ENCODE assay signal across 16 cellular contexts in the genomic region with DNA sequence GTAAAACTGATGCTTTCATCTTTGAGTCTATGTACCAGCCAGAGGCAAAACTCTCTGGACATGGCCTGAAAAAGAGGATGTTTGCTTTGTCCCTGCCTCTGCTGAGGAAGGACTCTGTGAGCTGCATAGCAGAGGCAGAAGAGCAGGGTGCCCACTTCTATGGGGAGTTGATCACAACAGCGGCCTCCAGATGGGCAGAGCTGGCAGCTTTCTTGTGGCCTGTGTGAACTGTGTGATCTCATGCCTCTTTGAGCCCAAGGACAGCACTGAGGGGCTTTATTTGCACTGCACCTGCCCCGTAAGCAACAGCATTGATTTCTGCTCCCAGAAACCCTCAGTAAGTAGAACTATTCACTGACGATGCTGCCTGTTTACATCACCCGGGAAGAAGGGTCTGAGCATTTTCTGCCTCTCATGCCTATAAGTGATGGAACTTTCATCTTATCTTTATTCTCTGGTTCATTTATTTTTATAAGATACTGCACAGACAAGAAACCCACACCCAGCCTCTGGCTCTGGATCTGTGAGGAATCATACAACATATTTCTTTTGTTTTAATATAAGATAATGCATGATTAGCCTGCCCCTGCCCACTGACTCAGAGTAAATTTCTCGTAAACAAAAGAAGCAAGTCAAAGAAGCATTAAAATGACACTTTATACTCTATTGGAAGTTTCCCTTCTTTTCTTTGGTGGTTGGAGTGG.
DNase-seq lines count a peak whose midpoint lies in the region; ATAC-seq and TF ChIP-seq lines count a peak whose summit lies in the region.
"Had no signal": no experiment of that assay in that cellular context is flagged by ENCODE, and none has a peak within 500 bp of the region (broad histone marks: within the 10 kb centered on the region; RNA-seq: fewer than 3 reads in every experiment).

No MANE protein-coding gene starts in this region.

- no peak overlapping the region for H4K5ac ChIP-seq in H9 (ENCODE audit: insufficient read length, low read depth, low read length)

- DNase-seq in H9, result no peak
- peak; percentile 60 for DNase-seq in brain microvascular endothelial cell
- DNase-seq in hypothalamus (lab: John Stamatoyannopoulos, UW), result peak in 34 of 51 donors; percentile 3 to 77 (median 38)
- peak in 7 of 10 donors; percentile 16 to 90 (median 49) for DNase-seq in posterior cingulate gyrus
- no peak for DNase-seq in middle frontal gyrus (ENCODE audit: extremely low spot score, low spot score)
- no peak for DNase-seq in activated naive CD4-positive, alpha-beta T cell treated with anti-CD3 and anti-CD28 coated beads, Interleukin-2, amount 50 U/mL, for 72 hours (ENCODE audit: low spot score in 2 of 2)
- DNase-seq: H7, NCI-H1417, NCI-H187 treated with DMSO at 0.1 percent for 48 hours, NCI-H2171 treated with DMSO at 0.1 percent for 48 hours, NCI-H774 had no signal

- no peak overlapping the region for H3K56ac ChIP-seq in H9 (ENCODE audit: insufficient read length, low read depth, low read length)

- no peaks in the 10 kb centered on the region for H3K79me2 ChIP-seq in H9 (ENCODE audit: insufficient read depth, low read length)

- H3K27me3 Mint-ChIP-seq in H9 (ENCODE audit: low read depth), result no peaks in the 10 kb centered on the region

- H2AK5ac ChIP-seq in H9 (ENCODE audit: insufficient read length, low read length), result no peak overlapping the region

- in situ Hi-C loops in brain microvascular endothelial cell (cut with HindIII; ENCODE audit: low pct_ligation_motif_present, low sequenced_read_pairs), result no loop called here

- no peak overlapping the region for H3K9ac ChIP-seq in H9 (ENCODE audit: extremely low read depth, insufficient read length, low read length)

- no peak overlapping the region for H3K4me2 ChIP-seq in H9 (ENCODE audit: insufficient read depth, insufficient read length, low read length)

- no CpG with 5 or more reads among the region's 5 CpGs for WGBS in H9 (ENCODE audit: extremely low coverage, insufficient read length, low lambda C conversion rate)

- no peak overlapping the region for H3K4me3 ChIP-seq in brain microvascular endothelial cell (ENCODE audit: low read depth, low read length)
- H3K4me3 ChIP-seq: SJSA1 had no signal

- H3K36me3 ChIP-seq in brain microvascular endothelial cell (replicated peaks), result no peaks in the 10 kb centered on the region
- H3K36me3 ChIP-seq: SJSA1 had no signal

- H4K20me1 ChIP-seq in H9 (ENCODE audit: control insufficient read depth, insufficient read depth, insufficient read length), result no peaks in the 10 kb centered on the region

- no peaks in the 10 kb centered on the region for H3K4me1 ChIP-seq in H9 (ENCODE audit: insufficient read depth, low read length)
- H3K4me1 ChIP-seq: SJSA1 had no signal

- no peak overlapping the region for H4K8ac ChIP-seq in H9 (replicated peaks; ENCODE audit: insufficient read length, low read depth, low read length)

- H3K4me3 Mint-ChIP-seq in H9, result no peak overlapping the region
- H3K4me3 Mint-ChIP-seq: CD14-positive monocyte had no signal

- H3K9me3 ChIP-seq in H9 (ENCODE audit: control insufficient read depth, low read depth, low read length), result no peaks in the 10 kb centered on the region
- H3K9me3 ChIP-seq: SJSA1 had no signal

- no peak overlapping the region for H3T11ph ChIP-seq in H9 (ENCODE audit: low read length)

- no peak overlapping the region for H3K18ac ChIP-seq in H9 (ENCODE audit: insufficient read length, low read depth, low read length)

- H2BK20ac ChIP-seq in H9 (ENCODE audit: low read depth, low read length, poor library complexity, severe bottlenecking), result no peak overlapping the region

- H3K79me1 ChIP-seq in H9 (ENCODE audit: insufficient read depth, low read depth, low read length, poor library complexity, severe bottlenecking), result no peaks in the 10 kb centered on the region

- no peak overlapping the region for H3K4ac ChIP-seq in H9 (ENCODE audit: low read depth, low read length)

- peak overlapping the region; percentile 59 for H2AFZ ChIP-seq in H9 (ENCODE audit: low read length)

- peaks cover 0 to under 1% of the 10 kb centered on the region in 2 experiments; a peak in 2 of 5 replicates for H3K9me3 Mint-ChIP-seq in H9
- peaks cover 3 to 6% of the 10 kb centered on the region in 2 donors for H3K9me3 Mint-ChIP-seq in activated naive CD4-positive, alpha-beta T cell treated with anti-CD3 and anti-CD28 coated beads, Interleukin-2, amount 50 U/mL, for 72 hours

- peaks cover 9 to 10% of the 10 kb centered on the region in 2 experiments; a peak in 3 of 4 replicates for H3K4me1 Mint-ChIP-seq in H9
- H3K4me1 Mint-ChIP-seq: CD14-positive monocyte had no signal

- H3K27ac Mint-ChIP-seq in H9, result no peak overlapping the region
- H3K27ac Mint-ChIP-seq in activated naive CD4-positive, alpha-beta T cell treated with anti-CD3 and anti-CD28 coated beads, Interleukin-2, amount 50 U/mL, for 72 hours, result no peak overlapping the region
- H3K27ac Mint-ChIP-seq: CD14-positive monocyte had no signal

- intact Hi-C loops in posterior cingulate gyrus (cut with DNase I), result loop anchor here (10.0 kb wide), 1 partner anchor 152 kb away; no protein-coding TSS in a partner anchor

- H3K27ac ChIP-seq in H9 (ENCODE audit: insufficient read length, low read depth, low read length) (no peak overlapping the region), brain microvascular endothelial cell (no peak overlapping the region)
- H3K27ac ChIP-seq: HL-60, SJSA1 had no signal

- ATAC-seq in HG02973 (IDR thresholded peaks at IDR 0.05; ENCODE audit: unreplicated experiment) (no peak), GM21381 (IDR thresholded peaks at IDR 0.05; ENCODE audit: unreplicated experiment) (no peak)
- no peak for ATAC-seq in activated naive CD4-positive, alpha-beta T cell treated with anti-CD3 and anti-CD28 coated beads, Interleukin-2, amount 50 U/mL, for 72 hours

- H3K36me3 Mint-ChIP-seq in H9 (ENCODE audit: insufficient read depth in 1 of 3, low read depth in 3 of 3), result peaks cover 0 to 3% (median 0%) of the 10 kb centered on the region in 3 experiments; a peak in 1 of 7 replicates
- no peaks in the 10 kb centered on the region for H3K36me3 Mint-ChIP-seq in activated naive CD4-positive, alpha-beta T cell treated with anti-CD3 and anti-CD28 coated beads, Interleukin-2, amount 50 U/mL, for 72 hours
- H3K36me3 Mint-ChIP-seq: CD14-positive monocyte had no signal

- H2BK120ac ChIP-seq in H9 (ENCODE audit: low read depth, low read length, poor library complexity, severe bottlenecking), result no peak overlapping the region

- no peak overlapping the region for H2BK5ac ChIP-seq in H9 (ENCODE audit: insufficient read length, low read length)

- H3K27me3 ChIP-seq in H9 (ENCODE audit: insufficient read depth, low read length), result no peaks in the 10 kb centered on the region
- no peaks in the 10 kb centered on the region for H3K27me3 ChIP-seq in brain microvascular endothelial cell (replicated peaks)

- no peak overlapping the region for H2BK15ac ChIP-seq in H9 (ENCODE audit: low read depth, low read length)

- H3K23me2 ChIP-seq in H9 (ENCODE audit: insufficient read length, low read depth, low read length, poor library complexity, severe bottlenecking), result no peaks in the 10 kb centered on the region

- no peak overlapping the region for H3K23ac ChIP-seq in H9 (ENCODE audit: insufficient read length, low read depth, low read length)

- no peak overlapping the region for H2BK12ac ChIP-seq in H9 (ENCODE audit: insufficient read length, low read depth, low read length)

- no peak overlapping the region for H3K14ac ChIP-seq in H9 (ENCODE audit: insufficient read depth, low read length)

- TF ChIP-seq CTCF in H9 (conservative IDR thresholded peaks at IDR 0.05), result no peak
- no peak for TF ChIP-seq CTCF in brain microvascular endothelial cell (IDR thresholded peaks at IDR 0.05; ENCODE audit: low read depth, low read length, missing control alignments)

- H4K91ac ChIP-seq in H9 (ENCODE audit: insufficient read length, low read depth, low read length), result no peak overlapping the region

Comparison
In these comparisons a context has a peak if more than half of its experiments do, and no peak if none do; other contexts are left out.
1. DNase-seq: peak in brain microvascular endothelial cell (single experiment), hypothalamus (34 of 51) and posterior cingulate gyrus (7 of 10); none in H9 (single experiment), middle frontal gyrus (single experiment) and activated naive CD4-positive, alpha-beta T cell treated with anti-CD3 and anti-CD28 coated beads, Interleukin-2, amount 50 U/mL, for 72 hours (0 of 2).